In the genomic region with DNA sequence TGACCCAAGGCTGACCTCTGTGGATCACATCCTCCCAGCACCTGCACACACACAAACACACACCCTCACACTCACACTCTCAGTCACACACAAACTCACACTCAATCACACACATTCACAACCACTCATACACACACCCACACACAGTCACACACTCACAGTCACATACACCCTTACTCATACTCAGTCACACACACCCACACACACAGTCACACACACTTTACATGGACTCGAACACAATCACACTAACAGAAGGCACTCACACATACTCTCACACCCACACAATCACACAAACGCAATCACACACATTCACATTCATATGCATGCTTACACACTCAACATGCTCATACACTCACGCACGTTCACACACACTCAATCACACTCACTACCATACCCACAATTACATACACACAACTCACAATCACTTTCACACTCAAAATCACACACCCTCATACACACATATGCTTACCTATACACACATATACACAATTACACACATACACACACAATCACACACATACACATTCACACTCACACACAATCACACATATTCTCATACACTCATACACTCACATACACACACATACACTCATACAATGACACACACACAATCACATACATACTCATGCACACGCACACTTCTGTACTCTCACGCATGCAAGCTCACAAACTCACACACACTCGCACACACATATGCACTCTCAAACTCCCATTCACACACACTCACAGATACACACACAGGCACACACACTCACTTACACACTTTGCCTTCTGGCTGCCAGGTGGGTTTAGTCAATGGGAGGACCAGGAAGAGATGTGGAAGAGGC, we compare ENCODE assay signal across 25 cellular contexts. TPM values are rescaled to one million over a fixed set of nuclear protein-coding genes. Genes with fewer than 3 reads are reported as not detected.
"Had no signal": no experiment of that assay in that cellular context is flagged by ENCODE, and none has a peak within 500 bp of the region (broad histone marks: within the 10 kb centered on the region; RNA-seq: fewer than 3 reads in every experiment).

No MANE protein-coding gene starts in this region.

- H3K27ac ChIP-seq: esophagus squamous epithelium, left lung, sigmoid colon, vagina had no signal

- FAIRE-seq: colon, islet of Langerhans, small intestine had no signal

- ATAC-seq: activated CD4-positive, alpha-beta T cell treated with anti-CD3 and anti-CD28 coated beads for 36 hours; left lung; natural killer cell treated with Interleukin-12 subunit alpha and Interleukin-12 subunit beta and Interleukin-15 and Interleukin-18, amount 100 ng/mL, for 72 hours; stimulated activated memory B cell treated with anti-CD40 and anti-IgM and Interleukin-4, amounts not matched to agents 10 μg/mL and 1 μg/mL and 100 μg/mL, for 72 hours; stimulated activated naive CD8-positive, alpha-beta T cell treated with anti-CD3 and anti-CD28 coated beads, Interleukin-15, amount 100 ng/mL, for 72 hours had no signal

- H3K4me3 ChIP-seq: esophagus squamous epithelium, left lung, lung, sigmoid colon, vagina had no signal

- H3K36me3 ChIP-seq: esophagus squamous epithelium, left lung, sigmoid colon, vagina had no signal

- H3K9me3 ChIP-seq: esophagus squamous epithelium, left lung, sigmoid colon, vagina had no signal

- DNase-seq: activated CD4-positive, alpha-beta T cell treated with anti-CD3 and anti-CD28 coated beads for 36 hours; activated CD4-positive, CD25-positive, alpha-beta regulatory T cell; activated effector memory CD4-positive, alpha-beta T cell treated with Interleukin-2 at 50 U/mL for 16 hours; activated naive CD4-positive, alpha-beta T cell treated with Interleukin-2 at 50 U/mL for 16 hours; activated T-cell treated with anti-CD3 and anti-CD28 coated beads for 4 hours; anterior cingulate cortex; dermis blood vessel endothelial cell; effector CD4-positive, alpha-beta T cell; esophagus squamous epithelium; foreskin melanocyte; left lung; retina; sigmoid colon; small intestine; stimulated activated CD4-positive, alpha-beta T cell treated with anti-CD3 and anti-CD28 coated beads, Interleukin-4, amount 100 ng/mL, for 24 hours; stimulated activated CD8-positive, alpha-beta memory T cell treated with anti-CD3 and anti-CD28 coated beads, Interleukin-4, amount 100 ng/mL, for 48 hours; stimulated activated naive CD8-positive, alpha-beta T cell treated with anti-CD3 and anti-CD28 coated beads, Interleukin-15, amount 100 ng/mL, for 72 hours; substantia nigra had no signal

RNA-seq across cellular contexts. Expression of gene TP73, which starts 47.1 kb away (rescaled TPM):
- total RNA-seq: dermis blood vessel endothelial cell, mononuclear cell, sigmoid colon had no signal
